20 cellular contexts compared by ENCODE assay signal in genomic region chrX:37896491-37896890, GRCh38.
"Had no signal": no experiment of that assay in that cellular context is flagged by ENCODE, and none has a peak within 500 bp of the region (broad histone marks: within the 10 kb centered on the region; RNA-seq: fewer than 3 reads in every experiment).

No MANE protein-coding gene starts in this region.

- H3K36me3 Mint-ChIP-seq: activated naive CD8-positive, alpha-beta T cell treated with anti-CD3 and anti-CD28 coated beads, Interleukin-2, amount 10 ng/mL, durations not matched to agents 7 days and 5 days; type B pancreatic cell had no signal

- H3K4me3 Mint-ChIP-seq: activated CD8-positive, alpha-beta T cell treated with anti-CD3 and anti-CD28 coated beads for 36 hours; activated naive CD8-positive, alpha-beta T cell treated with anti-CD3 and anti-CD28 coated beads, Interleukin-2, amount 10 ng/mL, durations not matched to agents 7 days and 5 days; activated T-cell treated with anti-CD3 and anti-CD28 coated beads, Interleukin-2, amount 50 U/mL, for 24 hours; effector memory CD8-positive, alpha-beta T cell; stimulated activated naive CD8-positive, alpha-beta T cell treated with anti-CD3 and anti-CD28 coated beads, Interleukin-15, Interleukin-2, amounts not matched to agents 100 ng/mL and 50 ng/mL, for 24 hours; type B pancreatic cell had no signal

- H3K4me1 ChIP-seq: esophagus squamous epithelium, foreskin keratinocyte, left lung, right lobe of liver, testis had no signal

- H3K27me3 Mint-ChIP-seq: activated CD8-positive, alpha-beta T cell treated with anti-CD3 and anti-CD28 coated beads for 36 hours; type B pancreatic cell had no signal

- FAIRE-seq: small intestine had no signal

- H3K9me3 Mint-ChIP-seq: activated CD8-positive, alpha-beta T cell treated with anti-CD3 and anti-CD28 coated beads for 36 hours; activated naive CD8-positive, alpha-beta T cell treated with anti-CD3 and anti-CD28 coated beads, Interleukin-2, amount 10 ng/mL, durations not matched to agents 7 days and 5 days; activated T-cell treated with anti-CD3 and anti-CD28 coated beads, Interleukin-2, amount 50 U/mL, for 24 hours; activated T-helper 2 cell treated with anti-CD3 and anti-CD28 coated beads, Interferon-gamma antibody, Interleukin-2, Interleukin-4, amounts not matched to agents 10 μg/mL and 5 μg/mL and 100 μg/mL, durations not matched to agents 14 hours and 24 hours and 36 hours; effector memory CD8-positive, alpha-beta T cell; stimulated activated naive CD8-positive, alpha-beta T cell treated with anti-CD3 and anti-CD28 coated beads, Interleukin-15, Interleukin-2, amounts not matched to agents 100 ng/mL and 50 ng/mL, for 24 hours; type B pancreatic cell had no signal

- H3K36me3 ChIP-seq: esophagus squamous epithelium, left lung, right lobe of liver had no signal

- H3K27me3 ChIP-seq: esophagus squamous epithelium, foreskin keratinocyte, left lung, right lobe of liver, testis had no signal

- H3K4me1 Mint-ChIP-seq: activated naive CD8-positive, alpha-beta T cell treated with anti-CD3 and anti-CD28 coated beads, Interleukin-2, amount 10 ng/mL, durations not matched to agents 7 days and 5 days had no signal

- H3K4me3 ChIP-seq: esophagus squamous epithelium, left lung, right lobe of liver, testis had no signal

- H3K27ac Mint-ChIP-seq: activated CD8-positive, alpha-beta T cell treated with anti-CD3 and anti-CD28 coated beads for 36 hours; activated naive CD8-positive, alpha-beta T cell treated with anti-CD3 and anti-CD28 coated beads, Interleukin-2, amount 10 ng/mL, durations not matched to agents 7 days and 5 days; activated T-cell treated with anti-CD3 and anti-CD28 coated beads, Interleukin-2, amount 50 U/mL, for 24 hours; activated T-helper 2 cell treated with anti-CD3 and anti-CD28 coated beads, Interferon-gamma antibody, Interleukin-2, Interleukin-4, amounts not matched to agents 10 μg/mL and 5 μg/mL and 100 μg/mL, durations not matched to agents 14 hours and 24 hours and 36 hours; effector memory CD8-positive, alpha-beta T cell; stimulated activated naive CD8-positive, alpha-beta T cell treated with anti-CD3 and anti-CD28 coated beads, Interleukin-15, Interleukin-2, amounts not matched to agents 100 ng/mL and 50 ng/mL, for 24 hours; type B pancreatic cell had no signal

- H3K27ac ChIP-seq: esophagus squamous epithelium, foreskin keratinocyte, left lung, right lobe of liver, testis had no signal

- H3K9me3 ChIP-seq: esophagus squamous epithelium, left lung, right lobe of liver, testis had no signal

- ATAC-seq: activated CD8-positive, alpha-beta T cell treated with anti-CD3 and anti-CD28 coated beads for 36 hours; effector memory CD8-positive, alpha-beta T cell; foreskin keratinocyte; left lung; right lobe of liver had no signal

- DNase-seq: activated CD4-positive, alpha-beta T cell treated with anti-CD3 and anti-CD28 coated beads for 48 hours; activated CD4-positive, CD25-positive, alpha-beta regulatory T cell; activated CD8-positive, alpha-beta T cell treated with anti-CD3 and anti-CD28 coated beads for 36 hours; activated naive CD4-positive, alpha-beta T cell treated with Interleukin-2 at 50 U/mL for 16 hours; activated naive CD8-positive, alpha-beta T cell treated with anti-CD3 and anti-CD28 coated beads, Interleukin-2, amount 10 ng/mL, durations not matched to agents 7 days and 5 days; activated T-cell treated with anti-CD3 and anti-CD28 coated beads, Interleukin-2, amount 50 U/mL, for 24 hours; effector memory CD8-positive, alpha-beta T cell; esophagus squamous epithelium; foreskin keratinocyte; left lung; right lobe of liver; small intestine; stimulated activated CD4-positive, alpha-beta T cell treated with anti-CD3 and anti-CD28 coated beads, Interleukin-15, amount 100 ng/mL, for 24 hours; stimulated activated CD4-positive, alpha-beta T cell treated with anti-CD3 and anti-CD28 coated beads, Interleukin-2, amount 100 ng/mL, for 48 hours; T-helper 1 cell; T-helper 9 cell; testis had no signal
